In genomic region chr13:110651726-110652230, GRCh38 we compare ENCODE assay signal across 18 cellular contexts. TPM values are rescaled to one million over a fixed set of nuclear protein-coding genes. Genes with fewer than 3 reads are reported as not detected.
DNase-seq lines count a peak whose midpoint lies in the region; ATAC-seq, FAIRE-seq and TF ChIP-seq lines count a peak whose summit lies in the region.
"Had no signal": no experiment of that assay in that cellular context is flagged by ENCODE, and none has a peak within 500 bp of the region (broad histone marks: within the 10 kb centered on the region; RNA-seq: fewer than 3 reads in every experiment).

No MANE protein-coding gene starts in this region.

- H2BK120ac ChIP-seq in H9 (ENCODE audit: low read depth, low read length, poor library complexity, severe bottlenecking) (no peak overlapping the region), H1 (replicated peaks; ENCODE audit: low read depth, low read length) (no peak overlapping the region)

- no peak overlapping the region for H3K4me3 ChIP-seq in CD4-positive, CD25-positive, alpha-beta regulatory T cell (ENCODE audit: low read depth, low read length)
- no peak overlapping the region for H3K4me3 ChIP-seq in H1 (ENCODE audit: extremely low read depth in 1 of 4, insufficient read depth in 2 of 4, low read depth in 3 of 4, low read length in 4 of 4)
- H3K4me3 ChIP-seq in neutrophil (ENCODE audit: low read depth in 1 of 2, low read length in 1 of 2) = no peak overlapping the region
- H3K4me3 ChIP-seq in HAP-1 = no peak overlapping the region

- H2BK15ac ChIP-seq in H9 (ENCODE audit: low read depth, low read length) = no peak overlapping the region
- no peak overlapping the region for H2BK15ac ChIP-seq in H1 (ENCODE audit: low read length)

- H3K23ac ChIP-seq in H9 (ENCODE audit: insufficient read length, low read depth, low read length) (no peak overlapping the region), H1 (ENCODE audit: insufficient read length) (no peak overlapping the region)

- no peak for FAIRE-seq in H1 (lab: Jason Lieb, UNC)
- FAIRE-seq: HepG2 had no signal

- no peak overlapping the region for H3K4me2 ChIP-seq in H9 (ENCODE audit: insufficient read depth, insufficient read length, low read length)
- no peak overlapping the region for H3K4me2 ChIP-seq in H1 (ENCODE audit: insufficient read depth in 1 of 2, low read depth in 2 of 2, low read length in 2 of 2)
- H3K4me2 ChIP-seq: KMS-11 had no signal

- H2AK5ac ChIP-seq in H9 (ENCODE audit: insufficient read length, low read length) = no peak overlapping the region
- H2AK5ac ChIP-seq in H1 (ENCODE audit: low read depth, low read length) = no peak overlapping the region

- no peak for TF ChIP-seq POLR2A in H1 (IDR thresholded peaks at IDR 0.05; ENCODE audit: control extremely low read depth in 1 of 2, low read depth in 2 of 2, low read length in 2 of 2)

- peaks cover 0 to 11% (median 2%) of the 10 kb centered on the region in 4 donors for H3K4me1 Mint-ChIP-seq in CD4-positive, CD25-positive, alpha-beta regulatory T cell
- H3K4me1 Mint-ChIP-seq in H9 = peaks cover 2 to 8% of the 10 kb centered on the region in 2 experiments

- no peak overlapping the region for H3K9ac ChIP-seq in H9 (ENCODE audit: extremely low read depth, insufficient read length, low read length)
- no peak overlapping the region for H3K9ac ChIP-seq in H1 (replicated peaks in 1 of 4; ENCODE audit: extremely low read depth in 1 of 4, low read depth in 3 of 4, low read length in 3 of 4)
- H3K9ac ChIP-seq: KMS-11 had no signal

- CTCF ChIA-PET in H1 (lab: Charles Lee; ENCODE audit: partially characterized antibody) = interaction anchor here (0.6 to 2.1 kb wide), 9 partner anchors 9 to 167 kb away, joined by 3 to 16 read pairs (median 4); no protein-coding TSS in a partner anchor

- peak overlapping the region in 2 of 3 donors; percentile 57 to 62 for H3K27ac Mint-ChIP-seq in CD4-positive, CD25-positive, alpha-beta regulatory T cell
- H3K27ac Mint-ChIP-seq in H9 = peak overlapping the region in 2 of 3 experiments; percentile 45 to 57; a peak in 2 of 7 replicates

- H4K5ac ChIP-seq in H9 (ENCODE audit: insufficient read length, low read depth, low read length) (no peak overlapping the region), H1 (ENCODE audit: insufficient read length, low read depth, low read length) (no peak overlapping the region)

- H2BK5ac ChIP-seq in H9 (ENCODE audit: insufficient read length, low read length) (no peak overlapping the region), H1 (ENCODE audit: low read depth, low read length) (no peak overlapping the region)

- no peak for TF ChIP-seq RAD21 in H1 (IDR thresholded peaks at IDR 0.05 in 1 of 2, conservative IDR thresholded peaks at IDR 0.05 in 1 of 2; ENCODE audit: low read depth in 2 of 2, low read length in 2 of 2)

- H2BK12ac ChIP-seq in H9 (ENCODE audit: insufficient read length, low read depth, low read length) (no peak overlapping the region), H1 (ENCODE audit: low read depth, low read length) (no peak overlapping the region)

- H3K79me1 ChIP-seq in H9 (ENCODE audit: insufficient read depth, low read depth, low read length, poor library complexity, severe bottlenecking) = no peaks in the 10 kb centered on the region
- H3K79me1 ChIP-seq in H1 (ENCODE audit: low read depth, low read length) = peaks cover 2% of the 10 kb centered on the region; the same call in 1 of the 2 replicates

- H3K27ac ChIP-seq in CD4-positive, CD25-positive, alpha-beta regulatory T cell (ENCODE audit: insufficient read depth, low read length, poor library complexity, severe bottlenecking) = no peak overlapping the region
- H3K27ac ChIP-seq in H9 (ENCODE audit: insufficient read length, low read depth, low read length) (no peak overlapping the region), H1 (ENCODE audit: low read depth, low read length) (no peak overlapping the region), neutrophil (peak overlapping the region; percentile 46)
- H3K27ac ChIP-seq: KMS-11 had no signal

- no peak overlapping the region; the same call in 1 of the 2 replicates for H3K14ac ChIP-seq in H9 (ENCODE audit: insufficient read depth, low read length)
- no peak overlapping the region for H3K14ac ChIP-seq in H1 (ENCODE audit: insufficient read length)

- H3K4ac ChIP-seq in H9 (ENCODE audit: low read depth, low read length) = no peak overlapping the region
- no peak overlapping the region for H3K4ac ChIP-seq in H1 (replicated peaks; ENCODE audit: insufficient read length, low read depth, low read length)

- ATAC-seq in CD4-positive, CD25-positive, alpha-beta regulatory T cell (ENCODE audit: low read depth in 2 of 2) = no peak
- ATAC-seq in GM18498 (IDR thresholded peaks at IDR 0.05; ENCODE audit: unreplicated experiment) = no peak
- ATAC-seq: HepG2 had no signal

- WGBS in H9 (ENCODE audit: extremely low coverage, insufficient read length, low lambda C conversion rate) = no CpG with 5 or more reads among the region's 16 CpGs
- WGBS in H1 (ENCODE audit: extremely low coverage in 1 of 2, insufficient coverage in 1 of 2, insufficient read length in 1 of 2, insufficient replicate concordance in 2 of 2, low coverage in 1 of 2, low lambda C conversion rate in 2 of 2, missing lambda C conversion rate in 1 of 2), 2 experiments = 95% methylated on average over 16 of the region's 16 CpGs; no CpG with 5 or more reads in 1 of the 2 experiments

- H3K9me3 Mint-ChIP-seq in CD4-positive, CD25-positive, alpha-beta regulatory T cell = no peaks in the 10 kb centered on the region
- no peaks in the 10 kb centered on the region; a peak in 1 of 5 replicates for H3K9me3 Mint-ChIP-seq in H9
- H3K9me3 Mint-ChIP-seq: CD14-positive monocyte had no signal

- H3K9me3 ChIP-seq in CD4-positive, CD25-positive, alpha-beta regulatory T cell (ENCODE audit: control insufficient read depth in 2 of 2, low read length in 2 of 2) = no peaks in the 10 kb centered on the region
- H3K9me3 ChIP-seq in H9 (ENCODE audit: control insufficient read depth, low read depth, low read length) (no peaks in the 10 kb centered on the region), H1 (ENCODE audit: insufficient read depth in 2 of 2, low read depth in 1 of 2, low read length in 1 of 2) (no peaks in the 10 kb centered on the region), neutrophil (no peaks in the 10 kb centered on the region), HAP-1 (no peaks in the 10 kb centered on the region)

- H2BK20ac ChIP-seq in H9 (ENCODE audit: low read depth, low read length, poor library complexity, severe bottlenecking) (no peak overlapping the region), H1 (ENCODE audit: low read length) (no peak overlapping the region)

- no peak overlapping the region for H3T11ph ChIP-seq in H9 (ENCODE audit: low read length)

- H3K4me3 Mint-ChIP-seq in CD4-positive, CD25-positive, alpha-beta regulatory T cell = no peak overlapping the region
- no peak overlapping the region for H3K4me3 Mint-ChIP-seq in H9
- H3K4me3 Mint-ChIP-seq: CD14-positive monocyte had no signal

- no peak overlapping the region for H4K8ac ChIP-seq in H9 (replicated peaks; ENCODE audit: insufficient read length, low read depth, low read length)
- peak overlapping the region; percentile 38; the same call in 1 of the 2 replicates for H4K8ac ChIP-seq in H1 (ENCODE audit: extremely low read depth, insufficient read depth, low read length)

- H2AFZ ChIP-seq in H9 (ENCODE audit: low read length) = no peak overlapping the region
- H2AFZ ChIP-seq in H1 (ENCODE audit: low read length) = no peak overlapping the region

- H3K56ac ChIP-seq in H9 (ENCODE audit: insufficient read length, low read depth, low read length) (no peak overlapping the region), H1 (replicated peaks; ENCODE audit: insufficient read length, low read depth, low read length) (no peak overlapping the region)

- in situ Hi-C loops in HAP-1 (cut with MboI; ENCODE audit: low sequenced_read_pairs) = no loop called here

- no peak for TF ChIP-seq CTCF in H9 (conservative IDR thresholded peaks at IDR 0.05)
- no peak for TF ChIP-seq CTCF in H1 (IDR thresholded peaks at IDR 0.05; ENCODE audit: control extremely low read depth in 1 of 3, insufficient read depth in 1 of 3, low read depth in 1 of 3, low read length in 3 of 3)
- TF ChIP-seq CTCF in neutrophil (IDR thresholded peaks at IDR 0.05) = no peak

- no peak overlapping the region for H4K91ac ChIP-seq in H9 (ENCODE audit: insufficient read length, low read depth, low read length)
- H4K91ac ChIP-seq in H1 (replicated peaks; ENCODE audit: insufficient read length, low read length) = no peak overlapping the region

- H3K4me1 ChIP-seq in CD4-positive, CD25-positive, alpha-beta regulatory T cell (ENCODE audit: control insufficient read depth, insufficient read depth, low read length, poor library complexity, severe bottlenecking) = no peaks in the 10 kb centered on the region
- H3K4me1 ChIP-seq in H9 (ENCODE audit: insufficient read depth, low read length) = no peaks in the 10 kb centered on the region
- no peaks in the 10 kb centered on the region; a peak in 1 of 7 replicates for H3K4me1 ChIP-seq in H1 (replicated peaks in 1 of 4; ENCODE audit: control insufficient read depth in 3 of 4, insufficient read depth in 4 of 4, low read length in 3 of 4)
- no peaks in the 10 kb centered on the region for H3K4me1 ChIP-seq in neutrophil (ENCODE audit: control insufficient read depth in 1 of 2, insufficient read depth in 1 of 2, low read depth in 1 of 2, low read length in 1 of 2)
- no peaks in the 10 kb centered on the region for H3K4me1 ChIP-seq in HAP-1

- POLR2A ChIA-PET in H1 (lab: Charles Lee; ENCODE audit: partially characterized antibody) = interaction anchor here (1.0 to 1.8 kb wide), 5 partner anchors 10 to 264 kb away, joined by 3 to 5 read pairs (median 4); no protein-coding TSS in a partner anchor

- no peaks in the 10 kb centered on the region for H3K27me3 ChIP-seq in CD4-positive, CD25-positive, alpha-beta regulatory T cell (ENCODE audit: control insufficient read depth, insufficient read depth, low read length)
- no peaks in the 10 kb centered on the region for H3K27me3 ChIP-seq in H9 (ENCODE audit: insufficient read depth, low read length)
- H3K27me3 ChIP-seq in H1 (replicated peaks in 1 of 4; ENCODE audit: control insufficient read depth in 3 of 4, extremely low read depth in 1 of 4, insufficient read depth in 3 of 4, low read length in 3 of 4) = no peaks in the 10 kb centered on the region
- no peaks in the 10 kb centered on the region for H3K27me3 ChIP-seq in neutrophil
- H3K27me3 ChIP-seq in HAP-1 (ENCODE audit: low read depth) = no peaks in the 10 kb centered on the region

- peaks cover 18% of the 10 kb centered on the region for H3K36me3 Mint-ChIP-seq in CD4-positive, CD25-positive, alpha-beta regulatory T cell
- peaks cover 2 to 25% (median 21%) of the 10 kb centered on the region in 3 experiments; a peak in 6 of 7 replicates for H3K36me3 Mint-ChIP-seq in H9 (ENCODE audit: insufficient read depth in 1 of 3, low read depth in 3 of 3)

- H3K23me2 ChIP-seq in H9 (ENCODE audit: insufficient read length, low read depth, low read length, poor library complexity, severe bottlenecking) (no peaks in the 10 kb centered on the region), H1 (ENCODE audit: low read depth, low read length) (no peaks in the 10 kb centered on the region)

- H3K79me2 ChIP-seq in H9 (ENCODE audit: insufficient read depth, low read length) (no peaks in the 10 kb centered on the region), H1 (ENCODE audit: control insufficient read depth in 1 of 2, insufficient read depth in 2 of 2, low read length in 2 of 2) (no peaks in the 10 kb centered on the region)

- H4K20me1 ChIP-seq in H9 (ENCODE audit: control insufficient read depth, insufficient read depth, insufficient read length) = peaks cover 2% of the 10 kb centered on the region
- peaks cover 0 to 8% of the 10 kb centered on the region in 2 experiments for H4K20me1 ChIP-seq in H1 (replicated peaks in 1 of 2; ENCODE audit: control insufficient read depth in 1 of 2, insufficient read depth in 2 of 2, low read length in 2 of 2)

- peaks cover 41% of the 10 kb centered on the region for H3K36me3 ChIP-seq in CD4-positive, CD25-positive, alpha-beta regulatory T cell (ENCODE audit: control insufficient read depth, insufficient read depth, low read length)
- peaks cover 0 to 4% (median 0%) of the 10 kb centered on the region in 4 experiments; a peak in 2 of 8 replicates for H3K36me3 ChIP-seq in H1 (ENCODE audit: control insufficient read depth in 2 of 4, insufficient read depth in 4 of 4, low read length in 3 of 4)
- H3K36me3 ChIP-seq in neutrophil = peaks cover 83% of the 10 kb centered on the region
- peaks cover 14% of the 10 kb centered on the region for H3K36me3 ChIP-seq in HAP-1 (replicated peaks)

- no peak for DNase-seq in CD4-positive, CD25-positive, alpha-beta regulatory T cell
- DNase-seq in H9 = no peak
- no peak for DNase-seq in H1 (ENCODE audit: low read depth in 1 of 2, low spot score in 2 of 2)
- DNase-seq in HAP-1 (ENCODE audit: low spot score in 2 of 2) = no peak
- no peak for DNase-seq in putamen (ENCODE audit: low spot score)
- no peak for DNase-seq in iPS-NIHi11 (ENCODE audit: low spot score)
- DNase-seq: COR-L47, DMS153, NCI-H1048, NCI-H1436 treated with DMSO at 0.1 percent for 48 hours, NCI-H2029 treated with DMSO at 0.1 percent for 48 hours, NCI-H510A treated with DMSO at 0.1 percent for 48 hours, NCI-H82 had no signal

- H3K18ac ChIP-seq in H9 (ENCODE audit: insufficient read length, low read depth, low read length) = no peak overlapping the region
- no peak overlapping the region for H3K18ac ChIP-seq in H1 (ENCODE audit: extremely low read depth, low read length)

- no peaks in the 10 kb centered on the region for H3K27me3 Mint-ChIP-seq in CD4-positive, CD25-positive, alpha-beta regulatory T cell
- H3K27me3 Mint-ChIP-seq in H9 (ENCODE audit: low read depth) = no peaks in the 10 kb centered on the region

- TF ChIP-seq EP300 in H1 (IDR thresholded peaks at IDR 0.05; ENCODE audit: borderline replicate concordance in 1 of 2, low read depth in 2 of 2, low read length in 2 of 2) = no peak

RNA-seq across cellular contexts. Expression of gene NAXD, which starts 36.4 kb away (rescaled TPM):
- total RNA-seq in CD4-positive, CD25-positive, alpha-beta regulatory T cell = 20.8 TPM
- polyA plus RNA-seq in CD4-positive, CD25-positive, alpha-beta regulatory T cell = 10 to 100 TPM; 21.1 to 28.2 (median 24.8) TPM
- total RNA-seq in H9 (2021) = 24.8 and 25.5 TPM in 2 replicates
- 23.6 and 25.4 TPM in 2 replicates for total RNA-seq in H1 (2021; fragmentation: NEBNext Ultra II Directional; extraction: Animal tissue kit (Norgen Biotek cat#: 25700))
- polyA plus RNA-seq in H1 (2011; rRNA removed) = 35.5 and 38.2 TPM in 2 replicates
- polyA plus RNA-seq in H1 (2011; cell fraction: cytosol; rRNA removed) = 36.4 TPM
- 55.1 TPM for polyA plus RNA-seq in H1 (2011; cell fraction: nucleus; rRNA removed)
- 23.7 to 27.2 TPM (median 25.9 TPM) in 4 replicates for polyA plus RNA-seq in H1 (2012, experiment 1 of 2)
- 17.0 TPM for polyA plus RNA-seq in H1 (2012, experiment 2 of 2)
- 20.8 TPM for polyA plus RNA-seq in H1 (2013, experiment 1 of 2)
- 20.3 TPM for polyA plus RNA-seq in H1 (2013, experiment 2 of 2)
- polyA minus RNA-seq in H1 (2011; rRNA and poly(A)+ RNA removed) = 17.3 and 21.0 TPM in 2 replicates
- 8.7 TPM for polyA minus RNA-seq in H1 (2011; cell fraction: cytosol; rRNA and poly(A)+ RNA removed)
- polyA minus RNA-seq in H1 (2011; cell fraction: nucleus; rRNA and poly(A)+ RNA removed) = 14.9 TPM

RNA-seq across cellular contexts. Expression of gene CARS2, which starts 54.1 kb away (rescaled TPM):
- total RNA-seq in CD4-positive, CD25-positive, alpha-beta regulatory T cell = 71.4 TPM
- polyA plus RNA-seq in CD4-positive, CD25-positive, alpha-beta regulatory T cell = 10 to 100 TPM; 23.1 to 39.9 (median 34.2) TPM
- 41.9 and 46.3 TPM in 2 replicates for total RNA-seq in H9 (2021)
- total RNA-seq in H1 (2021; fragmentation: NEBNext Ultra II Directional; extraction: Animal tissue kit (Norgen Biotek cat#: 25700)) = 44.5 and 55.9 TPM in 2 replicates
- 47.7 and 87.9 TPM in 2 replicates for polyA plus RNA-seq in H1 (2011; rRNA removed)
- polyA plus RNA-seq in H1 (2011; cell fraction: cytosol; rRNA removed) = 152 TPM
- 114 TPM for polyA plus RNA-seq in H1 (2011; cell fraction: nucleus; rRNA removed)
- 40.7 to 47.8 TPM (median 43.3 TPM) in 4 replicates for polyA plus RNA-seq in H1 (2012, experiment 1 of 2)
- 35.5 TPM for polyA plus RNA-seq in H1 (2012, experiment 2 of 2)
- 34.4 TPM for polyA plus RNA-seq in H1 (2013, experiment 1 of 2)
- 31.2 TPM for polyA plus RNA-seq in H1 (2013, experiment 2 of 2)
- 26.5 and 27.5 TPM in 2 replicates for polyA minus RNA-seq in H1 (2011; rRNA and poly(A)+ RNA removed)
- 29.7 TPM for polyA minus RNA-seq in H1 (2011; cell fraction: cytosol; rRNA and poly(A)+ RNA removed)
- polyA minus RNA-seq in H1 (2011; cell fraction: nucleus; rRNA and poly(A)+ RNA removed) = 54.5 TPM
